Comparison of ENCODE assay signal across 20 cellular contexts in genomic region chr4:36402008-36402758, GRCh38.
DNase-seq lines count a peak whose midpoint lies in the region; ATAC-seq and TF ChIP-seq lines count a peak whose summit lies in the region.
"Had no signal": no experiment of that assay in that cellular context is flagged by ENCODE, and none has a peak within 500 bp of the region (broad histone marks: within the 10 kb centered on the region; RNA-seq: fewer than 3 reads in every experiment).

No MANE protein-coding gene starts in this region.

- no peaks in the 10 kb centered on the region for H3K27me3 ChIP-seq in gastrocnemius medialis

- H3K27ac Mint-ChIP-seq in activated T-cell treated with anti-CD3 and anti-CD28 coated beads, Interleukin-2, amount 50 U/mL, for 24 hours = no peak overlapping the region
- H3K27ac Mint-ChIP-seq in stimulated activated naive CD8-positive, alpha-beta T cell treated with anti-CD3 and anti-CD28 coated beads, Interleukin-15, amount 100 ng/mL, for 72 hours = no peak overlapping the region
- H3K27ac Mint-ChIP-seq: HFFc6 had no signal

- no peaks in the 10 kb centered on the region for H3K27me3 Mint-ChIP-seq in activated T-cell treated with anti-CD3 and anti-CD28 coated beads, Interleukin-2, amount 50 U/mL, for 24 hours
- H3K27me3 Mint-ChIP-seq in stimulated activated naive CD8-positive, alpha-beta T cell treated with anti-CD3 and anti-CD28 coated beads, Interleukin-15, amount 100 ng/mL, for 72 hours = peaks cover 10% of the 10 kb centered on the region

- peaks cover 20% of the 10 kb centered on the region for H3K4me1 Mint-ChIP-seq in activated T-cell treated with anti-CD3 and anti-CD28 coated beads, Interleukin-2, amount 50 U/mL, for 24 hours (ENCODE audit: low read depth)
- H3K4me1 Mint-ChIP-seq in stimulated activated naive CD8-positive, alpha-beta T cell treated with anti-CD3 and anti-CD28 coated beads, Interleukin-15, amount 100 ng/mL, for 72 hours = peaks cover 22% of the 10 kb centered on the region

- H3K36me3 Mint-ChIP-seq in activated T-cell treated with anti-CD3 and anti-CD28 coated beads, Interleukin-2, amount 50 U/mL, for 24 hours (ENCODE audit: low read depth) = no peaks in the 10 kb centered on the region
- H3K36me3 Mint-ChIP-seq: CD14-positive monocyte had no signal

- in situ Hi-C loops in gastrocnemius medialis (cut with MboI; ENCODE audit: low sequenced_read_pairs in 4 of 4) = no loop called here

- H3K9me3 ChIP-seq in gastrocnemius medialis = no peaks in the 10 kb centered on the region

- no peak overlapping the region for H3K4me3 Mint-ChIP-seq in activated T-cell treated with anti-CD3 and anti-CD28 coated beads, Interleukin-2, amount 50 U/mL, for 24 hours
- H3K4me3 Mint-ChIP-seq in stimulated activated naive CD8-positive, alpha-beta T cell treated with anti-CD3 and anti-CD28 coated beads, Interleukin-15, amount 100 ng/mL, for 72 hours = no peak overlapping the region
- H3K4me3 Mint-ChIP-seq: CD14-positive monocyte, HFFc6 had no signal

- no peak for TF ChIP-seq CTCF in gastrocnemius medialis (IDR thresholded peaks at IDR 0.05 in 4 of 5, conservative IDR thresholded peaks at IDR 0.05 in 1 of 5)

- TF ChIP-seq POLR2A in gastrocnemius medialis (IDR thresholded peaks at IDR 0.05) = no peak

- H3K4me1 ChIP-seq in gastrocnemius medialis = no peaks in the 10 kb centered on the region

- no peak overlapping the region for H3K4me3 ChIP-seq in gastrocnemius medialis
- H3K4me3 ChIP-seq: PC-9 had no signal

- ATAC-seq in stimulated activated naive CD8-positive, alpha-beta T cell treated with anti-CD3 and anti-CD28 coated beads, Interleukin-15, Interleukin-2, amounts not matched to agents 100 U/mL and 50 U/mL, for 24 hours = no peak
- ATAC-seq in stimulated activated naive CD8-positive, alpha-beta T cell treated with anti-CD3 and anti-CD28 coated beads, Interleukin-15, amount 100 ng/mL, for 72 hours = no peak
- ATAC-seq in gastrocnemius medialis (no peak), GM21528 (IDR thresholded peaks at IDR 0.05; ENCODE audit: low FRiP score, unreplicated experiment) (no peak)
- ATAC-seq: HepG2 had no signal

- H3K9me3 Mint-ChIP-seq in activated T-cell treated with anti-CD3 and anti-CD28 coated beads, Interleukin-2, amount 50 U/mL, for 24 hours = peaks cover 8% of the 10 kb centered on the region
- peaks cover 0 to 13% of the 10 kb centered on the region in 2 donors for H3K9me3 Mint-ChIP-seq in stimulated activated naive CD8-positive, alpha-beta T cell treated with anti-CD3 and anti-CD28 coated beads, Interleukin-15, amount 100 ng/mL, for 72 hours

- intact Hi-C loops in gastrocnemius medialis (cut with DNase I; ENCODE audit: low total_unique reads) = no loop called here

- H3K36me3 ChIP-seq in gastrocnemius medialis = no peaks in the 10 kb centered on the region

- peak; percentile 34 for DNase-seq in activated T-cell treated with anti-CD3 and anti-CD28 coated beads, Interleukin-2, amount 50 U/mL, for 24 hours
- no peak for DNase-seq in activated T-cell treated with anti-CD3 and anti-CD28 coated beads, Interleukin-2, amount 50 U/mL, for 1 hour
- DNase-seq in stimulated activated naive CD8-positive, alpha-beta T cell treated with anti-CD3 and anti-CD28 coated beads, Interleukin-15, Interleukin-2, amounts not matched to agents 100 U/mL and 50 U/mL, for 24 hours = peak; percentile 3
- no peak for DNase-seq in stimulated activated naive CD8-positive, alpha-beta T cell treated with anti-CD3 and anti-CD28 coated beads, Interleukin-15, amount 100 ng/mL, for 72 hours
- peak; percentile 37 for DNase-seq in activated naive CD4-positive, alpha-beta T cell treated with anti-CD3 and anti-CD28 coated beads, Interleukin-2, amount 50 U/mL, for 16 hours
- no peak for DNase-seq in gastrocnemius medialis
- DNase-seq: ACHN, AML-193, DMS 273 treated with DMSO at 0.1 percent for 48 hours, GDM1, HFFc6, KG1, NCI-H1048, NCI-H1436 treated with DMSO at 0.1 percent for 48 hours, NCI-H2029 treated with DMSO at 0.1 percent for 48 hours, NCI-H82, PC-9 had no signal

- no peak overlapping the region for H3K27ac ChIP-seq in gastrocnemius medialis
- H3K27ac ChIP-seq: PC-9 had no signal

Comparison
In these comparisons a context has a peak if more than half of its experiments do, and no peak if none do; other contexts are left out.
1. DNase-seq: peak in activated T-cell treated with anti-CD3 and anti-CD28 coated beads, Interleukin-2, amount 50 U/mL, for 24 hours (single experiment), stimulated activated naive CD8-positive, alpha-beta T cell treated with anti-CD3 and anti-CD28 coated beads, Interleukin-15, Interleukin-2, amounts not matched to agents 100 U/mL and 50 U/mL, for 24 hours (single experiment) and activated naive CD4-positive, alpha-beta T cell treated with anti-CD3 and anti-CD28 coated beads, Interleukin-2, amount 50 U/mL, for 16 hours (single experiment); none in activated T-cell treated with anti-CD3 and anti-CD28 coated beads, Interleukin-2, amount 50 U/mL, for 1 hour (single experiment), stimulated activated naive CD8-positive, alpha-beta T cell treated with anti-CD3 and anti-CD28 coated beads, Interleukin-15, amount 100 ng/mL, for 72 hours (0 of 2) and gastrocnemius medialis (0 of 2).